1 cellular context compared by ENCODE assay signal in genomic region chr19:51131780-51132680, GRCh38.
TF ChIP-seq lines count a peak whose summit lies in the region.

No MANE protein-coding gene starts in this region.

TF ChIP-seq in endothelial cell of umbilical vein, 7 proteins besides CTCF, POLR2A, EP300 and RAD21 (continued from another document):
- TF ChIP-seq JUN (IDR thresholded peaks at IDR 0.05; ENCODE audit: borderline replicate concordance, insufficient read depth, insufficient read length, low read depth) (no peak), FOS (IDR thresholded peaks at IDR 0.05; ENCODE audit: borderline replicate concordance, insufficient read depth, low read length) (no peak), EZH2 (IDR thresholded peaks at IDR 0.05; ENCODE audit: borderline replicate concordance, low read depth, low read length, severe bottlenecking) (no peak)
- TF ChIP-seq, protein P1, sequence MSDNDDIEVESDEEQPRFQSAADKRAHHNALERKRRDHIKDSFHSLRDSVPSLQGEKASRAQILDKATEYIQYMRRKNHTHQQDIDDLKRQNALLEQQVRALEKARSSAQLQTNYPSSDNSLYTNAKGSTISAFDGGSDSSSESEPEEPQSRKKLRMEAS (IDR thresholded peaks at IDR 0.05; ENCODE audit: insufficient read depth, insufficient read length) = no peak
